Comparison of ENCODE assay signal across 1 cellular context in genomic region chr22:20615021-20615420, GRCh38.
TF ChIP-seq lines count a peak whose summit lies in the region.

No MANE protein-coding gene starts in this region.

TF ChIP-seq in K562, 482 proteins besides CTCF, POLR2A, EP300 and RAD21 (continued from another document and continues in another):
- TF ChIP-seq NR4A1 (CRISPR knock-in tag; IDR thresholded peaks at IDR 0.05), result no peak
- TF ChIP-seq NR4A1 (tag; IDR thresholded peaks at IDR 0.05), result 0 out of 2 replicates have a peak, but pooled peaks have one; percentile 10
- peak; percentile 73 for TF ChIP-seq DPF2 (IDR thresholded peaks at IDR 0.05)
- TF ChIP-seq SIRT6 (IDR thresholded peaks at IDR 0.05; ENCODE audit: low read depth, low read length), result no peak
- TF ChIP-seq ZNF184 (CRISPR knock-in tag; IDR thresholded peaks at IDR 0.05), result no peak
- peak; percentile 61; the same call in 1 of the 2 replicates for TF ChIP-seq RNF2 (IDR thresholded peaks at IDR 0.05)
- TF ChIP-seq CBFA2T3 (IDR thresholded peaks at IDR 0.05), result peak; percentile 83
- no peak for TF ChIP-seq ATF3 (IDR thresholded peaks at IDR 0.05)
- no peak for TF ChIP-seq ATF3 (CRISPR knock-in tag; conservative IDR thresholded peaks at IDR 0.05)
- TF ChIP-seq CXXC5 (CRISPR knock-in tag; IDR thresholded peaks at IDR 0.05), result peak; percentile 62; the same call in 1 of the 2 replicates
- TF ChIP-seq PHB (CRISPR knock-in tag; IDR thresholded peaks at IDR 0.05), result no peak
- no peak for TF ChIP-seq SUPT5H (IDR thresholded peaks at IDR 0.05)
- TF ChIP-seq KLF16 (IDR thresholded peaks at IDR 0.05), result peak; percentile 67; the same call in 1 of the 2 replicates
- TF ChIP-seq ZFPM2 (CRISPR knock-in tag; IDR thresholded peaks at IDR 0.05), result peak; percentile 81; the same call in 1 of the 2 replicates
- TF ChIP-seq THRAP3 (IDR thresholded peaks at IDR 0.05; ENCODE audit: borderline replicate concordance), result no peak
- no peak for TF ChIP-seq CREB1 (IDR thresholded peaks at IDR 0.05)
- TF ChIP-seq CREB1 (CRISPR knock-in tag; IDR thresholded peaks at IDR 0.05), result peak; percentile 20; the same call in 1 of the 2 replicates
- TF ChIP-seq RFX7 (CRISPR knock-in tag; IDR thresholded peaks at IDR 0.05), result 0 out of 2 replicates have a peak, but pooled peaks have one; percentile 35
- peak; percentile 84 for TF ChIP-seq PKNOX1 (IDR thresholded peaks at IDR 0.05)
- TF ChIP-seq PML (IDR thresholded peaks at IDR 0.05; ENCODE audit: low read length), result peak; percentile 41; the same call in 1 of the 2 replicates
- no peak for TF ChIP-seq CTCFL (IDR thresholded peaks at IDR 0.05; ENCODE audit: borderline replicate concordance, insufficient read depth, low read depth, low read length, poor library complexity, severe bottlenecking)
- TF ChIP-seq LEF1 (IDR thresholded peaks at IDR 0.05), result peak; percentile 61; the same call in 1 of the 2 replicates
- 0 out of 2 replicates have a peak, but pooled peaks have one; percentile 64 for TF ChIP-seq EZH2 (IDR thresholded peaks at IDR 0.05; ENCODE audit: borderline replicate concordance, low read depth, low read length)
- TF ChIP-seq ZNF384 (IDR thresholded peaks at IDR 0.05; ENCODE audit: low read depth, low read length), result peak; percentile 59
- no peak for TF ChIP-seq ETV5 (CRISPR knock-in tag; IDR thresholded peaks at IDR 0.05; ENCODE audit: low read depth)
- TF ChIP-seq TAL1 (IDR thresholded peaks at IDR 0.05), result peak; percentile 86
- peak; percentile 75 for TF ChIP-seq SMARCA4 (IDR thresholded peaks at IDR 0.05)
- no peak for TF ChIP-seq ELK1 (CRISPR knock-in tag; IDR thresholded peaks at IDR 0.05)
- 0 out of 2 replicates have a peak, but pooled peaks have one; percentile 30 for TF ChIP-seq ZBTB40 (IDR thresholded peaks at IDR 0.05)
- TF ChIP-seq ZBTB40 (CRISPR knock-in tag; IDR thresholded peaks at IDR 0.05), result no peak
- no peak for TF ChIP-seq CCAR2 (IDR thresholded peaks at IDR 0.05; ENCODE audit: low read depth, low read length)
- TF ChIP-seq HES1 (IDR thresholded peaks at IDR 0.05; ENCODE audit: low read depth), result peak; percentile 68
- TF ChIP-seq MEIS2 (IDR thresholded peaks at IDR 0.05; ENCODE audit: partially characterized antibody), result peak; percentile 80
- peak; percentile 79 for TF ChIP-seq BHLHE40 (IDR thresholded peaks at IDR 0.05; ENCODE audit: low read length)
- 0 out of 2 replicates have a peak, but pooled peaks have one; percentile 42 for TF ChIP-seq ETV1 (tag; conservative IDR thresholded peaks at IDR 0.05; ENCODE audit: low read depth)
- peak in 1 of 2 experiments; percentile 59; a peak in 1 of 4 replicates for TF ChIP-seq FOXA3 (CRISPR knock-in tag; conservative IDR thresholded peaks at IDR 0.05 in 1 of 2, IDR thresholded peaks at IDR 0.05 in 1 of 2)
- peak; percentile 51 for TF ChIP-seq MTA2 (IDR thresholded peaks at IDR 0.05; ENCODE audit: low read depth)
- TF ChIP-seq TEAD1 (CRISPR knock-in tag; IDR thresholded peaks at IDR 0.05), result 0 out of 4 replicates have a peak, but pooled peaks of 1 of the 2 experiments have one; percentile 64
- no peak for TF ChIP-seq TAF15 (IDR thresholded peaks at IDR 0.05; ENCODE audit: low read depth, low read length)
- TF ChIP-seq IRF2 (CRISPR knock-in tag; IDR thresholded peaks at IDR 0.05), result no peak
- TF ChIP-seq E2F5 (CRISPR knock-in tag; IDR thresholded peaks at IDR 0.05), result no peak
- TF ChIP-seq ARID4B (CRISPR knock-in tag; IDR thresholded peaks at IDR 0.05), result 0 out of 2 replicates have a peak, but pooled peaks have one; percentile 28
